1 cellular context compared by ENCODE assay signal in the genomic region with DNA sequence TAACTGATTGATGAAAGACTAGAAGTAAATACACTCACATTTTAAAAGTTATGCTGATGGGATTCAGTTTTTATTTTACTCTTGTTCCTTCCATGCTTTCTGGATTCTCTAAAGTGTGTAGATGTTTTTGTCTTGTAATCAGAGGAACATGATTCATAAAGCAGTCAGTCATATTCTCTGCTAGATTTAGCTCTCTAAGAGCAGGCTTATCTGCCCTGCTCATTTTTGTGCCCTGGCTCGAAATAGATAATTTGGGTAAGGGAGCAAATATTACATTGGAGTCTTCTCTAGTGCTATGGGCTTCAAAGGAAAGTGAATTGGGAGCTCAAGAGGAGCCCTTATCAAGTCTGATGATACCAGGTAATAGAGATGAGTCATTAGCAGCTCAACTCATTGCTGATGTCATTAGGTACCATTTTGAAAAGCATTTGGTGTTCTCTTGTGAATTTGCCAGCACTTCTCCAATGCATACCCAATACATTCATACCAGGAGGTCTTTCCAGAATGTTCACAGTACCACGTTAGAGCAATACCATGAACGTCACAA.
TF ChIP-seq lines count a peak whose summit lies in the region.

No MANE protein-coding gene starts in this region.

TF ChIP-seq in SK-N-SH, 30 proteins besides CTCF, POLR2A, EP300 and RAD21:
- TF ChIP-seq RXRA (IDR thresholded peaks at IDR 0.05; ENCODE audit: borderline replicate concordance, low read depth) = no peak
- TF ChIP-seq IRF3 (IDR thresholded peaks at IDR 0.05; ENCODE audit: low read depth, low read length) = no peak
- no peak for TF ChIP-seq RCOR1 (IDR thresholded peaks at IDR 0.05; ENCODE audit: low read length)
- TF ChIP-seq, protein P1, sequence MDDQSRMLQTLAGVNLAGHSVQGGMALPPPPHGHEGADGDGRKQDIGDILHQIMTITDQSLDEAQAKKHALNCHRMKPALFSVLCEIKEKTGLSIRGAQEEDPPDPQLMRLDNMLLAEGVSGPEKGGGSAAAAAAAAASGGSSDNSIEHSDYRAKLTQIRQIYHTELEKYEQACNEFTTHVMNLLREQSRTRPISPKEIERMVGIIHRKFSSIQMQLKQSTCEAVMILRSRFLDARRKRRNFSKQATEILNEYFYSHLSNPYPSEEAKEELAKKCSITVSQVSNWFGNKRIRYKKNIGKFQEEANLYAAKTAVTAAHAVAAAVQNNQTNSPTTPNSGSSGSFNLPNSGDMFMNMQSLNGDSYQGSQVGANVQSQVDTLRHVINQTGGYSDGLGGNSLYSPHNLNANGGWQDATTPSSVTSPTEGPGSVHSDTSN (IDR thresholded peaks at IDR 0.05) = no peak
- no peak for TF ChIP-seq FOXM1 (IDR thresholded peaks at IDR 0.05; ENCODE audit: low read depth)
- TF ChIP-seq FOSL2 (IDR thresholded peaks at IDR 0.05; ENCODE audit: borderline replicate concordance, low read depth) = no peak
- TF ChIP-seq RFX5 (IDR thresholded peaks at IDR 0.05; ENCODE audit: low read length) = no peak
- TF ChIP-seq, protein P2, sequence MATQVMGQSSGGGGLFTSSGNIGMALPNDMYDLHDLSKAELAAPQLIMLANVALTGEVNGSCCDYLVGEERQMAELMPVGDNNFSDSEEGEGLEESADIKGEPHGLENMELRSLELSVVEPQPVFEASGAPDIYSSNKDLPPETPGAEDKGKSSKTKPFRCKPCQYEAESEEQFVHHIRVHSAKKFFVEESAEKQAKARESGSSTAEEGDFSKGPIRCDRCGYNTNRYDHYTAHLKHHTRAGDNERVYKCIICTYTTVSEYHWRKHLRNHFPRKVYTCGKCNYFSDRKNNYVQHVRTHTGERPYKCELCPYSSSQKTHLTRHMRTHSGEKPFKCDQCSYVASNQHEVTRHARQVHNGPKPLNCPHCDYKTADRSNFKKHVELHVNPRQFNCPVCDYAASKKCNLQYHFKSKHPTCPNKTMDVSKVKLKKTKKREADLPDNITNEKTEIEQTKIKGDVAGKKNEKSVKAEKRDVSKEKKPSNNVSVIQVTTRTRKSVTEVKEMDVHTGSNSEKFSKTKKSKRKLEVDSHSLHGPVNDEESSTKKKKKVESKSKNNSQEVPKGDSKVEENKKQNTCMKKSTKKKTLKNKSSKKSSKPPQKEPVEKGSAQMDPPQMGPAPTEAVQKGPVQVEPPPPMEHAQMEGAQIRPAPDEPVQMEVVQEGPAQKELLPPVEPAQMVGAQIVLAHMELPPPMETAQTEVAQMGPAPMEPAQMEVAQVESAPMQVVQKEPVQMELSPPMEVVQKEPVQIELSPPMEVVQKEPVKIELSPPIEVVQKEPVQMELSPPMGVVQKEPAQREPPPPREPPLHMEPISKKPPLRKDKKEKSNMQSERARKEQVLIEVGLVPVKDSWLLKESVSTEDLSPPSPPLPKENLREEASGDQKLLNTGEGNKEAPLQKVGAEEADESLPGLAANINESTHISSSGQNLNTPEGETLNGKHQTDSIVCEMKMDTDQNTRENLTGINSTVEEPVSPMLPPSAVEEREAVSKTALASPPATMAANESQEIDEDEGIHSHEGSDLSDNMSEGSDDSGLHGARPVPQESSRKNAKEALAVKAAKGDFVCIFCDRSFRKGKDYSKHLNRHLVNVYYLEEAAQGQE (IDR thresholded peaks at IDR 0.05; ENCODE audit: low read depth, low read length) = no peak
- no peak for TF ChIP-seq FOXJ3 (CRISPR knock-in tag; IDR thresholded peaks at IDR 0.05)
- no peak for TF ChIP-seq MXI1 (IDR thresholded peaks at IDR 0.05; ENCODE audit: low read depth, low read length)
- TF ChIP-seq USF2 (IDR thresholded peaks at IDR 0.05; ENCODE audit: borderline replicate concordance, low read depth, low read length) = no peak
